In genomic region chr17:31052187-31052889, GRCh38 we compare ENCODE assay signal across 8 cellular contexts. TPM values are rescaled to one million over a fixed set of nuclear protein-coding genes. Genes with fewer than 3 reads are reported as not detected.
DNase-seq lines count a peak whose midpoint lies in the region; ATAC-seq and TF ChIP-seq lines count a peak whose summit lies in the region.

No MANE protein-coding gene starts in this region.

- no peak overlapping the region for H3K23ac ChIP-seq in mesenchymal stem cell (ENCODE audit: low read length in 2 of 2)

- no peak overlapping the region for H3K4me2 ChIP-seq in mesenchymal stem cell (ENCODE audit: low read length, poor library complexity, severe bottlenecking)

- H2AK5ac ChIP-seq in mesenchymal stem cell (ENCODE audit: low read length, severe bottlenecking): peak overlapping the region; percentile 16

- H3K18ac ChIP-seq in mesenchymal stem cell (ENCODE audit: low read depth in 1 of 2, low read length in 2 of 2): peak overlapping the region; percentile 38 to 95

- no TSS peak for BruUV-seq in MCF 10A (replicated peaks; lab: Mats Ljungman, UMichigan)

- peaks cover 10% of the 10 kb centered on the region for H3K4me1 ChIP-seq in mesenchymal stem cell (ENCODE audit: control insufficient read depth, insufficient read depth, low read depth, low read length)

- TF ChIP-seq CTCF in AG10803 (conservative IDR thresholded peaks at IDR 0.05; ENCODE audit: low read length) (no peak; the same call in 1 of the 2 replicates), MCF 10A (IDR thresholded peaks at IDR 0.05; ENCODE audit: unreplicated experiment) (no peak)

- peaks cover 2% of the 10 kb centered on the region for H3K9me3 ChIP-seq in mesenchymal stem cell (ENCODE audit: control insufficient read depth, low read length)

- H3K27ac Mint-ChIP-seq in MCF 10A (ENCODE audit: low read depth, unreplicated experiment): peak overlapping the region; percentile 90

- no peak overlapping the region; the same call in 1 of the 2 replicates for H3K4me3 ChIP-seq in AG10803 (ENCODE audit: low read length)
- H3K4me3 ChIP-seq in mesenchymal stem cell (ENCODE audit: insufficient read depth in 1 of 2, low read depth in 1 of 2, low read length in 2 of 2): peak overlapping the region in 1 of 2 experiments; percentile 48

- no peak overlapping the region for H2BK5ac ChIP-seq in mesenchymal stem cell (ENCODE audit: low read depth, low read length, poor library complexity, severe bottlenecking)

- no peaks in the 10 kb centered on the region for H3K79me1 ChIP-seq in mesenchymal stem cell (replicated peaks; ENCODE audit: low read length, poor library complexity, severe bottlenecking)

- H2BK120ac ChIP-seq in mesenchymal stem cell (ENCODE audit: low read depth, low read length): peak overlapping the region; percentile 0

- DNase-seq in AG10803 (ENCODE audit: low read depth): peak; percentile 99
- DNase-seq in M059J (ENCODE audit: low read depth): peak; percentile 98
- DNase-seq in MCF 10A (ENCODE audit: unreplicated experiment): peak; percentile 98
- DNase-seq in mesenchymal stem cell: peak; percentile 94
- no peak for DNase-seq in putamen (ENCODE audit: low spot score)
- no peak for DNase-seq in stimulated activated naive CD4-positive, alpha-beta T cell (lab: John Stamatoyannopoulos, UW)

- peak overlapping the region; percentile 49 for H3K27ac ChIP-seq in mesenchymal stem cell (ENCODE audit: low read length, poor library complexity, severe bottlenecking)

- H2BK15ac ChIP-seq in mesenchymal stem cell (ENCODE audit: low read depth, poor library complexity, severe bottlenecking): peak overlapping the region; percentile 15

- WGBS in mesenchymal stem cell: 25% methylated on average over 9 of the region's 9 CpGs

- peaks cover 0 to 5% of the 10 kb centered on the region in 2 experiments for H3K36me3 ChIP-seq in mesenchymal stem cell (ENCODE audit: control insufficient read depth in 1 of 2, insufficient read depth in 2 of 2, low read depth in 1 of 2, low read length in 2 of 2)

- H4K8ac ChIP-seq in mesenchymal stem cell (ENCODE audit: low read length): peak overlapping the region; percentile 66

- peak overlapping the region; percentile 57 for H2AFZ ChIP-seq in mesenchymal stem cell (ENCODE audit: low read depth, low read length)

- H3K14ac ChIP-seq in mesenchymal stem cell (ENCODE audit: low read length in 2 of 2): no peak overlapping the region

- no peaks in the 10 kb centered on the region for H3K27me3 ChIP-seq in mesenchymal stem cell (ENCODE audit: control insufficient read depth in 1 of 2, insufficient read depth in 1 of 2, low read length in 2 of 2)

- peak overlapping the region; percentile 48 for H3K9ac ChIP-seq in mesenchymal stem cell (ENCODE audit: low read length)

- H3K27me3 Mint-ChIP-seq in MCF 10A (ENCODE audit: insufficient read depth, unreplicated experiment): no peaks in the 10 kb centered on the region

- POLR2A ChIA-PET in MCF 10A (lab: Yijun Ruan, JAX): interaction anchor here (0.5 to 3.8 kb wide), 28 partner anchors 9 to 1966 kb away, joined by 3 to 41 read pairs (median 4); partner anchors contain the start of genes NF1 and RNF135

- H4K91ac ChIP-seq in mesenchymal stem cell (ENCODE audit: low read length): peak overlapping the region; percentile 25

- CTCF ChIA-PET in MCF 10A (lab: Yijun Ruan, JAX): interaction anchor here (0.5 to 1.2 kb wide), 7 partner anchors 9 to 232 kb away, joined by 3 to 6 read pairs (median 4); partner anchors contain the start of gene CRLF3

- peak overlapping the region; percentile 3 to 51 for H2BK12ac ChIP-seq in mesenchymal stem cell (ENCODE audit: low read length in 2 of 2)

- intact Hi-C loops in MCF 10A (cut with micrococcal nuclease): no loop called here

- ATAC-seq in GM19351 (IDR thresholded peaks at IDR 0.05; ENCODE audit: unreplicated experiment) (no peak), GM19395 (IDR thresholded peaks at IDR 0.05; ENCODE audit: unreplicated experiment) (no peak)

- H3K4ac ChIP-seq in mesenchymal stem cell (ENCODE audit: low read depth in 1 of 2, low read length in 2 of 2): peak overlapping the region; percentile 73 to 94

- H3K4me1 Mint-ChIP-seq in MCF 10A (ENCODE audit: insufficient read depth, unreplicated experiment): peaks cover 20% of the 10 kb centered on the region

- no peaks in the 10 kb centered on the region for H3K9me3 Mint-ChIP-seq in MCF 10A (ENCODE audit: unreplicated experiment)

- H3K4me3 Mint-ChIP-seq in MCF 10A (ENCODE audit: unreplicated experiment): peak overlapping the region; percentile 65

- H3K36me3 Mint-ChIP-seq in MCF 10A (ENCODE audit: insufficient read depth, unreplicated experiment): no peaks in the 10 kb centered on the region

RNA-seq across cellular contexts. Expression of gene NF1, which starts 42.4 kb away (rescaled TPM):
- total RNA-seq in M059J (2014; rRNA removed; shearing (Covaris generic)): 15.4 and 29.9 TPM in 2 replicates
- total RNA-seq in MCF 10A (2022): 58.5 and 60.2 TPM in 2 replicates
- polyA plus RNA-seq in mesenchymal stem cell (2013, experiment 1 of 2): 22.2 TPM
- 20.6 TPM for polyA plus RNA-seq in mesenchymal stem cell (2013, experiment 2 of 2)

Comparison
In these comparisons a context has a peak if more than half of its experiments do, and no peak if none do; other contexts are left out.
1. DNase-seq: peak in AG10803 (single experiment), M059J (single experiment), MCF 10A (single experiment) and mesenchymal stem cell (single experiment); none in putamen (single experiment) and stimulated activated naive CD4-positive, alpha-beta T cell (0 of 6).